ENCODE assay signal across 31 cellular contexts in the genomic region with DNA sequence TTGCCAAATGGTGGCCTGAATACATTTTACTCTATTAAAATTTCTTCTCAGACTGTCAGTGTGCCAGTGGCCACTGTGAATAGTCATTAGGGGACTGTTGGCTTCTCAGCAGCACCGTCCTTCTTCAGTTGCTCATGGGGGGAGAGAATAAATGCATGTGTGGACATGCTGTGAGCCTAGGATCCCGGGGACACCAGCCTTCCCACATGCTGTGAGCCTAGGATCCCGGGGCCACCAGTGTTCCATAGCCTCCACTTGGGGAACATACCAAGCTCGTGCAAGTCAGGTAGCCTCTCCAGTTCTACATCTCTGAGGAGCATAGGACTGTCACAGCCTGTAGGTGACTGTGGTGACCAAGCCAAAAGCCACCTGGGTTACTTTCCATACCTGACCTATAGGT.
"Had no signal": no experiment of that assay in that cellular context is flagged by ENCODE, and none has a peak within 500 bp of the region (broad histone marks: within the 10 kb centered on the region; RNA-seq: fewer than 3 reads in every experiment).

No MANE protein-coding gene starts in this region.

- DNase-seq: activated CD4-positive, alpha-beta T cell treated with anti-CD3 and anti-CD28 coated beads for 48 hours; activated CD4-positive, alpha-beta T cell treated with anti-CD3 and anti-CD28 coated beads, Interleukin-2, amount 50 U/mL, for 4 hours; activated CD4-positive, CD25-positive, alpha-beta regulatory T cell; activated CD8-positive, alpha-beta memory T cell treated with anti-CD3 and anti-CD28 coated beads for 24 hours; activated gamma-delta T cell treated with Interleukin-2 at 50 U/mL for 16 hours; activated naive CD4-positive, alpha-beta T cell treated with anti-CD3 and anti-CD28 coated beads, Interleukin-2, amount 10 ng/mL, durations not matched to agents 7 days and 5 days; activated naive CD8-positive, alpha-beta T cell treated with anti-CD3 and anti-CD28 coated beads for 36 hours; activated T-cell treated with anti-CD3 and anti-CD28 coated beads, Interleukin-2, amount 50 U/mL, for 4 hours; brain microvascular endothelial cell; cerebellar nuclear complex; MV-4-11; NCI-H1092 treated with DMSO at 0.1 percent for 48 hours; NCI-H1417 treated with DMSO at 0.1 percent for 48 hours; NCI-H1694; NCI-H2029; NCI-H2107; NCI-H2171 treated with DMSO at 0.1 percent for 48 hours; NCI-H345; NCI-H510A; NCI-H526 treated with DMSO at 0.1 percent for 48 hours; NCI-H82; OCI-M1; RPMI8226; T-cell; T-helper 2 cell; T1000 had no signal

- H3K27ac ChIP-seq: brain microvascular endothelial cell, cardiac muscle cell, KMS-11, SK-N-MC had no signal

- H3K36me3 ChIP-seq: brain microvascular endothelial cell, cardiac muscle cell had no signal

- H3K27me3 ChIP-seq: brain microvascular endothelial cell, cardiac muscle cell had no signal

- ATAC-seq: activated T-cell treated with anti-CD3 and anti-CD28 coated beads, Interleukin-2, amount 50 U/mL, for 4 hours; Panc1; Right ventricle myocardium inferior; T-cell had no signal

- H3K4me3 Mint-ChIP-seq: activated naive CD4-positive, alpha-beta T cell treated with anti-CD3 and anti-CD28 coated beads, Interleukin-2, amount 10 ng/mL, durations not matched to agents 7 days and 5 days; activated naive CD8-positive, alpha-beta T cell treated with anti-CD3 and anti-CD28 coated beads for 36 hours; activated T-cell treated with anti-CD3 and anti-CD28 coated beads, Interleukin-2, amount 50 U/mL, for 4 hours; T-cell had no signal

- H3K4me1 Mint-ChIP-seq: activated naive CD4-positive, alpha-beta T cell treated with anti-CD3 and anti-CD28 coated beads, Interleukin-2, amount 10 ng/mL, durations not matched to agents 7 days and 5 days had no signal

- H3K27me3 Mint-ChIP-seq: activated naive CD4-positive, alpha-beta T cell treated with anti-CD3 and anti-CD28 coated beads, Interleukin-2, amount 10 ng/mL, durations not matched to agents 7 days and 5 days; activated naive CD8-positive, alpha-beta T cell treated with anti-CD3 and anti-CD28 coated beads for 36 hours; T-cell had no signal

- H3K4me3 ChIP-seq: cardiac muscle cell, SK-N-MC had no signal

- H3K27ac Mint-ChIP-seq: activated naive CD4-positive, alpha-beta T cell treated with anti-CD3 and anti-CD28 coated beads, Interleukin-2, amount 10 ng/mL, durations not matched to agents 7 days and 5 days; activated naive CD8-positive, alpha-beta T cell treated with anti-CD3 and anti-CD28 coated beads for 36 hours had no signal

- H3K9me3 Mint-ChIP-seq: activated naive CD4-positive, alpha-beta T cell treated with anti-CD3 and anti-CD28 coated beads, Interleukin-2, amount 10 ng/mL, durations not matched to agents 7 days and 5 days; activated naive CD8-positive, alpha-beta T cell treated with anti-CD3 and anti-CD28 coated beads for 36 hours; activated T-cell treated with anti-CD3 and anti-CD28 coated beads, Interleukin-2, amount 50 U/mL, for 4 hours; T-cell had no signal
